ENCODE assay signal across 2 cellular contexts in the genomic region with DNA sequence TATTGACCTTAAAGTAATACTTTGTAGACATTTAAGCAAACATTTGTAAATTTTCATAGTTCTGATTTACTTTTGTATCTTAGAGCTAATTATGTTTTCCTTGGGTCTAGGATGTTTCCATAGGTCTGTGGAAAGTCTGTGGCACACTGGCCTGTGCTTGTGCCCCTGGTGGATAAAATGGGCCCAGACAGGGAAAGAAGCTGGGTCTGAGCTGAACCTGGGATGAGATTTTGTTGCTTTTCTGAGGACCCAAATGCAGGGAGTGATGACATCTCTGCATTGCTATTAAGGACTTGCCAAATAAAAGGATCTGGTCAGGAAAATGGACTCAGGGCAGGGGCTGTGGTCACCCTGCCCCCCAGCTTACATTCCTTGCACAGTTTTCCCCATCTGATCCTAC.
TF ChIP-seq lines count a peak whose summit lies in the region.

No MANE protein-coding gene starts in this region.

TF ChIP-seq in IMR-90, 13 proteins besides CTCF, POLR2A, EP300 and RAD21:
- TF ChIP-seq BHLHE40 (IDR thresholded peaks at IDR 0.05; ENCODE audit: low read depth, low read length) (no peak), MXI1 (IDR thresholded peaks at IDR 0.05; ENCODE audit: borderline replicate concordance, low read depth, low read length) (no peak), RCOR1 (IDR thresholded peaks at IDR 0.05; ENCODE audit: insufficient replicate concordance, low read length) (no peak), CEBPB (IDR thresholded peaks at IDR 0.05; ENCODE audit: low read depth, low read length) (no peak), MAFK (IDR thresholded peaks at IDR 0.05; ENCODE audit: low read depth, low read length) (no peak), MAZ (IDR thresholded peaks at IDR 0.05; ENCODE audit: borderline replicate concordance, low read depth, low read length) (no peak), CHD1 (IDR thresholded peaks at IDR 0.05; ENCODE audit: low read depth, low read length) (no peak), RFX5 (IDR thresholded peaks at IDR 0.05; ENCODE audit: low read depth, low read length) (no peak), NFE2L2 (IDR thresholded peaks at IDR 0.05; ENCODE audit: low read depth, low read length) (no peak)
- TF ChIP-seq, protein P1, sequence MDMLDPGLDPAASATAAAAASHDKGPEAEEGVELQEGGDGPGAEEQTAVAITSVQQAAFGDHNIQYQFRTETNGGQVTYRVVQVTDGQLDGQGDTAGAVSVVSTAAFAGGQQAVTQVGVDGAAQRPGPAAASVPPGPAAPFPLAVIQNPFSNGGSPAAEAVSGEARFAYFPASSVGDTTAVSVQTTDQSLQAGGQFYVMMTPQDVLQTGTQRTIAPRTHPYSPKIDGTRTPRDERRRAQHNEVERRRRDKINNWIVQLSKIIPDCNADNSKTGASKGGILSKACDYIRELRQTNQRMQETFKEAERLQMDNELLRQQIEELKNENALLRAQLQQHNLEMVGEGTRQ (IDR thresholded peaks at IDR 0.05; ENCODE audit: low read depth, low read length) = no peak
TF ChIP-seq in IMR-90: peak in this region for 0.

TF ChIP-seq in H1, 55 proteins besides CTCF, POLR2A, EP300 and RAD21:
- TF ChIP-seq SIX5 (IDR thresholded peaks at IDR 0.05; ENCODE audit: low read depth, low read length) (no peak), SAP30 (IDR thresholded peaks at IDR 0.05; ENCODE audit: insufficient read depth, insufficient replicate concordance, low read length) (no peak), POLR2AphosphoS5 (IDR thresholded peaks at IDR 0.05; ENCODE audit: low read depth, low read length) (no peak), RFX5 (IDR thresholded peaks at IDR 0.05; ENCODE audit: borderline replicate concordance, low read depth, low read length) (no peak), HDAC2 (IDR thresholded peaks at IDR 0.05; ENCODE audit: borderline replicate concordance in 1 of 2, low read depth in 2 of 2, low read length in 2 of 2) (no peak), RBBP5 (IDR thresholded peaks at IDR 0.05; ENCODE audit: borderline replicate concordance, low read depth, low read length) (no peak), POU5F1 (IDR thresholded peaks at IDR 0.05; ENCODE audit: low read depth, low read length) (no peak), CBX8 (IDR thresholded peaks at IDR 0.05; ENCODE audit: borderline replicate concordance, low read depth, low read length) (no peak), TBP (IDR thresholded peaks at IDR 0.05; ENCODE audit: low read depth, low read length) (no peak), ASH2L (IDR thresholded peaks at IDR 0.05; ENCODE audit: low read length) (no peak), JUND (IDR thresholded peaks at IDR 0.05; ENCODE audit: low read length) (no peak), FOSL1 (IDR thresholded peaks at IDR 0.05; ENCODE audit: insufficient read depth, low read depth, low read length) (no peak), BCL11A (IDR thresholded peaks at IDR 0.05; ENCODE audit: low read depth in 2 of 2, low read length in 2 of 2) (no peak)
- TF ChIP-seq, protein P2, sequence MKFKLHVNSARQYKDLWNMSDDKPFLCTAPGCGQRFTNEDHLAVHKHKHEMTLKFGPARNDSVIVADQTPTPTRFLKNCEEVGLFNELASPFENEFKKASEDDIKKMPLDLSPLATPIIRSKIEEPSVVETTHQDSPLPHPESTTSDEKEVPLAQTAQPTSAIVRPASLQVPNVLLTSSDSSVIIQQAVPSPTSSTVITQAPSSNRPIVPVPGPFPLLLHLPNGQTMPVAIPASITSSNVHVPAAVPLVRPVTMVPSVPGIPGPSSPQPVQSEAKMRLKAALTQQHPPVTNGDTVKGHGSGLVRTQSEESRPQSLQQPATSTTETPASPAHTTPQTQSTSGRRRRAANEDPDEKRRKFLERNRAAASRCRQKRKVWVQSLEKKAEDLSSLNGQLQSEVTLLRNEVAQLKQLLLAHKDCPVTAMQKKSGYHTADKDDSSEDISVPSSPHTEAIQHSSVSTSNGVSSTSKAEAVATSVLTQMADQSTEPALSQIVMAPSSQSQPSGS (IDR thresholded peaks at IDR 0.05; ENCODE audit: low read length) = no peak
